In genomic region chr1:176552217-176552974, GRCh38 we compare ENCODE assay signal across 1 cellular context.
TF ChIP-seq lines count a peak whose summit lies in the region.

No MANE protein-coding gene starts in this region.

TF ChIP-seq in K562, 482 proteins besides CTCF, POLR2A, EP300 and RAD21:
- TF ChIP-seq STAT5A (IDR thresholded peaks at IDR 0.05; ENCODE audit: borderline replicate concordance, low read length) (no peak), ZNF512 (tag; IDR thresholded peaks at IDR 0.05) (peak; percentile 77), THRB (CRISPR knock-in tag; conservative IDR thresholded peaks at IDR 0.05) (0 out of 2 replicates have a peak, but pooled peaks have one; percentile 27), OTX1 (CRISPR knock-in tag; IDR thresholded peaks at IDR 0.05) (0 out of 2 replicates have a peak, but pooled peaks have one; percentile 9), DMBX1 (CRISPR knock-in tag; IDR thresholded peaks at IDR 0.05; ENCODE audit: borderline replicate concordance) (no peak), MAFK (IDR thresholded peaks at IDR 0.05; ENCODE audit: low read length) (no peak), PTBP1 (IDR thresholded peaks at IDR 0.05; ENCODE audit: low read depth, low read length) (no peak), SMARCA4 (IDR thresholded peaks at IDR 0.05) (no peak)
